In the genomic region with DNA sequence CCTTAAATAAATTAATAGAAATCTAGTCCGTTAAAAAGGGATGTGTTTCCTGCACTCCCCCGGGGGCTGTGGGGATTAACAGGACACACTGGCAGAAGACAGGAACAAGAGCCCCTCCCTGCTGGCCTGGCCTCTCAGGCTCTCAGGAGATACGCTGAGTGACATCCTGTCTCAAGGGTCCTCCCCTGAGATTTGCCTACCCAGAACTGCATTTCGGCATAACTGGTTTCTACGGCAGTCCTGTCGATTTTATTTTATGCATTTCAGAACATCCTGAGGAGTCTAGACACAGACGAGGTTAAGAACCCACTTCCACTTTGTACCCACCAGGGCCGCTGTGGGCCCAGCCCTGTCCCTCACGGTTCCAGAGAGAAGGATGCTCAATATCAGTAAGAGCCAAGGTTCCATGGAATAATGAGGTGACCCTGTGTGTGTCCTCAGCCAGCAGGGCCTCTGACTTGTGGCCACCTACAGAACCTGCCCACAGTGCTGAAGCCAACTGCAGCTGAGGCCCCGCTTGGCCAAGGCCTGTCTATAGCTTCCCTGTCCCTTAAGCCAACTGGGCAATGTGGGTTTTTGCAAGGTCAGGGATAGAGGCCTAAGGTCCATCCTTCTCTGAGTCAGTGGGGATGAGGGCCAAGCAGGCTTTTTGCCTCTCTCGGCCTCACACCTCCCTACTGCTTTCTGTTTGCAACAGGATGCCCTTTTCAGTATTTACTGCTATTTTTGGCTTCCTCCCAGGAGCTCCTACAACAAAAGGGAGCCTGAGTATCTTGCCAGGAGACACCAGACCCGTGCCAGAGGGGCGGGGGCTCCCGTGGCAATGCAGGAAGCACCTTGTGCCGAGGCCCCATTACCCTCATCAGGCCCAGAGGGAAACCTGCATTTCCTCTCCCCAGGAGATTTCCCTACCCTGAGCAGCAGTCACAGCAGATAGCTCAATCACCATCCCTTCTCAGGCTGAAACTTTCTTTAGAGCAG, we compare ENCODE assay signal across 8 cellular contexts. TPM values are rescaled to one million over a fixed set of nuclear protein-coding genes. Genes with fewer than 3 reads are reported as not detected.
DNase-seq lines count a peak whose midpoint lies in the region; ATAC-seq and TF ChIP-seq lines count a peak whose summit lies in the region.

No MANE protein-coding gene starts in this region.

- no peaks in the 10 kb centered on the region for H3K27me3 Mint-ChIP-seq in activated T-helper 1 cell treated with anti-CD3 and anti-CD28 coated beads, Interleukin-12 subunit alpha, Interleukin-12 subunit beta, Interleukin-2, Interleukin-4 antibody, amounts not matched to agents 30 ng/mL and 10 ng/mL and 1 ng/mL, durations not matched to agents 14 hours and 24 hours and 36 hours (ENCODE audit: insufficient read depth)

- H3K9me3 Mint-ChIP-seq in activated T-helper 1 cell treated with anti-CD3 and anti-CD28 coated beads, Interleukin-12 subunit alpha, Interleukin-12 subunit beta, Interleukin-2, Interleukin-4 antibody, amounts not matched to agents 30 ng/mL and 10 ng/mL and 1 ng/mL, durations not matched to agents 14 hours and 24 hours and 36 hours = no peaks in the 10 kb centered on the region

- 32 to 43% (median 36%) methylated on average over 14 to 15 of the region's 15 CpGs for WGBS in heart left ventricle, 4 donors

- H3K9ac ChIP-seq in subcutaneous abdominal adipose tissue (ENCODE audit: low read length in 5 of 5) = peak overlapping the region in 1 of 5 donors; percentile 20

- TF ChIP-seq POLR2A in heart left ventricle (IDR thresholded peaks at IDR 0.05) = no peak

- no peaks in the 10 kb centered on the region for H3K9me3 ChIP-seq in DOHH2 (ENCODE audit: control insufficient read depth, insufficient read depth, low read length)
- H3K9me3 ChIP-seq in heart left ventricle = no peaks in the 10 kb centered on the region
- no peaks in the 10 kb centered on the region for H3K9me3 ChIP-seq in subcutaneous abdominal adipose tissue (ENCODE audit: control insufficient read depth in 5 of 5, low read length in 5 of 5)

- H3K79me2 ChIP-seq in DOHH2 (ENCODE audit: control insufficient read depth, low read length) = peaks cover 3% of the 10 kb centered on the region; the same call in 1 of the 2 replicates

- H3K9me2 ChIP-seq in DOHH2 (replicated peaks; ENCODE audit: control insufficient read depth, low read length) = no peaks in the 10 kb centered on the region

- 0 out of 2 replicates have a peak, but pooled peaks cover 5% of the 10 kb centered on the region for H4K20me1 ChIP-seq in DOHH2 (ENCODE audit: control insufficient read depth, insufficient read depth, low read depth, low read length)

- ATAC-seq in heart left ventricle (peak; percentile 30 to 59 (median 46)), HG02870 (IDR thresholded peaks at IDR 0.05; ENCODE audit: unreplicated experiment) (no peak), HG03565 (IDR thresholded peaks at IDR 0.05; ENCODE audit: unreplicated experiment) (no peak)

- H3K4me3 Mint-ChIP-seq in activated T-helper 1 cell treated with anti-CD3 and anti-CD28 coated beads, Interleukin-12 subunit alpha, Interleukin-12 subunit beta, Interleukin-2, Interleukin-4 antibody, amounts not matched to agents 30 ng/mL and 10 ng/mL and 1 ng/mL, durations not matched to agents 14 hours and 24 hours and 36 hours = peak overlapping the region; percentile 62

- intact Hi-C loops in activated T-helper 1 cell treated with anti-CD3 and anti-CD28 coated beads, Interleukin-12 subunit alpha, Interleukin-12 subunit beta, Interleukin-2, Interleukin-4 antibody, amounts not matched to agents 30 ng/mL and 10 ng/mL and 1 ng/mL, durations not matched to agents 14 hours and 24 hours and 36 hours (cut with micrococcal nuclease) = loop anchor here (10.0 kb wide), 1 partner anchor 242 kb away; the partner anchor contains the start of gene ZBTB9
- intact Hi-C loops in heart left ventricle (cut with DNase I) = loop anchor here in 2 of 10 donors (2.0 kb wide), 2 partner anchors 62 to 106 kb away; no protein-coding TSS in a partner anchor

- peak overlapping the region; percentile 92 for H3K27ac Mint-ChIP-seq in activated T-helper 1 cell treated with anti-CD3 and anti-CD28 coated beads, Interleukin-12 subunit alpha, Interleukin-12 subunit beta, Interleukin-2, Interleukin-4 antibody, amounts not matched to agents 30 ng/mL and 10 ng/mL and 1 ng/mL, durations not matched to agents 14 hours and 24 hours and 36 hours

- H3K36me3 Mint-ChIP-seq in activated T-helper 1 cell treated with anti-CD3 and anti-CD28 coated beads, Interleukin-12 subunit alpha, Interleukin-12 subunit beta, Interleukin-2, Interleukin-4 antibody, amounts not matched to agents 30 ng/mL and 10 ng/mL and 1 ng/mL, durations not matched to agents 14 hours and 24 hours and 36 hours (ENCODE audit: low read depth) = peaks cover 38% of the 10 kb centered on the region

- H3K4me2 ChIP-seq in DOHH2 (ENCODE audit: low read length) = peak overlapping the region; percentile 46

- H3K27me3 ChIP-seq in DOHH2 (ENCODE audit: control insufficient read depth, low read length) (no peaks in the 10 kb centered on the region), heart left ventricle (no peaks in the 10 kb centered on the region), subcutaneous abdominal adipose tissue (ENCODE audit: control insufficient read depth in 5 of 5, insufficient read depth in 4 of 5, low read length in 5 of 5) (no peaks in the 10 kb centered on the region)

- peak; percentile 42 for DNase-seq in NCI-H1436 treated with DMSO at 0.1 percent for 48 hours (lab: John Stamatoyannopoulos, UW)
- DNase-seq in activated T-helper 1 cell treated with anti-CD3 and anti-CD28 coated beads, Interleukin-12 subunit alpha, Interleukin-12 subunit beta, Interleukin-2, Interleukin-4 antibody, amounts not matched to agents 30 ng/mL and 10 ng/mL and 1 ng/mL, durations not matched to agents 14 hours and 24 hours and 36 hours (ENCODE audit: low spot score) = peak; percentile 13
- peak; percentile 70 to 82 (median 78) for DNase-seq in heart left ventricle
- no peak for DNase-seq in stimulated activated CD4-positive, alpha-beta T cell treated with anti-CD3 and anti-CD28 coated beads, Interleukin-4, amount 100 ng/mL, for 1 hour

- TF ChIP-seq CTCF in DOHH2 (IDR thresholded peaks at IDR 0.05; ENCODE audit: low read depth, low read length, poor library complexity, severe bottlenecking) (no peak), heart left ventricle (IDR thresholded peaks at IDR 0.05) (no peak)

- H3F3A ChIP-seq in DOHH2 (ENCODE audit: control insufficient read depth, insufficient read depth) = peaks cover 35% of the 10 kb centered on the region

- H3K4me3 ChIP-seq in DOHH2 (ENCODE audit: low read length) = peak overlapping the region; percentile 24
- H3K4me3 ChIP-seq in heart left ventricle = no peak overlapping the region
- no peak overlapping the region for H3K4me3 ChIP-seq in subcutaneous abdominal adipose tissue (ENCODE audit: low read depth in 1 of 5, low read length in 5 of 5)

- peaks cover 79% of the 10 kb centered on the region for H3K4me1 ChIP-seq in DOHH2 (ENCODE audit: control insufficient read depth, low read length)
- peaks cover 15 to 89% (median 76%) of the 10 kb centered on the region in 12 donors for H3K4me1 ChIP-seq in heart left ventricle
- H3K4me1 ChIP-seq in subcutaneous abdominal adipose tissue (ENCODE audit: control insufficient read depth in 5 of 5, insufficient read depth in 5 of 5, low read length in 5 of 5) = peaks cover 3 to 69% (median 7%) of the 10 kb centered on the region in 5 donors

- H3K4me1 Mint-ChIP-seq in activated T-helper 1 cell treated with anti-CD3 and anti-CD28 coated beads, Interleukin-12 subunit alpha, Interleukin-12 subunit beta, Interleukin-2, Interleukin-4 antibody, amounts not matched to agents 30 ng/mL and 10 ng/mL and 1 ng/mL, durations not matched to agents 14 hours and 24 hours and 36 hours (ENCODE audit: low read depth) = peaks cover 65% of the 10 kb centered on the region

- peak overlapping the region; percentile 59 for H3K27ac ChIP-seq in DOHH2 (ENCODE audit: low read depth, low read length)
- H3K27ac ChIP-seq in heart left ventricle = peak overlapping the region; percentile 48 to 94 (median 82)
- peak overlapping the region; percentile 57 for H3K27ac ChIP-seq in subcutaneous abdominal adipose tissue (ENCODE audit: low read depth, low read length)

- H3K36me3 ChIP-seq in DOHH2 (ENCODE audit: control insufficient read depth, low read length) (peaks cover 96% of the 10 kb centered on the region), heart left ventricle (peaks cover 0 to 64% (median 21%) of the 10 kb centered on the region in 9 donors), subcutaneous abdominal adipose tissue (ENCODE audit: control insufficient read depth in 5 of 5, insufficient read depth in 5 of 5, low read length in 5 of 5) (peaks cover 0 to 64% (median 40%) of the 10 kb centered on the region in 5 donors)

RNA-seq across cellular contexts. Expression of gene UQCC2, which starts 14.7 kb away (rescaled TPM):
- total RNA-seq in activated T-helper 1 cell treated with anti-CD3 and anti-CD28 coated beads, Interleukin-12 subunit alpha, Interleukin-12 subunit beta, Interleukin-2, Interleukin-4 antibody, amounts not matched to agents 30 ng/mL and 10 ng/mL and 1 ng/mL, durations not matched to agents 14 hours and 24 hours and 36 hours = 123 and 139 TPM in 2 replicates
- total RNA-seq in heart left ventricle = 100 to 1,000 TPM in 8 of 9 donors, 10 to 100 TPM in 1; 88.5 to 298 (median 195) TPM
- polyA plus RNA-seq in heart left ventricle = 100 to 1,000 TPM; 123 to 496 TPM

RNA-seq across cellular contexts. Expression of gene IP6K3, which starts 49.9 kb away (rescaled TPM):
- total RNA-seq in activated T-helper 1 cell treated with anti-CD3 and anti-CD28 coated beads, Interleukin-12 subunit alpha, Interleukin-12 subunit beta, Interleukin-2, Interleukin-4 antibody, amounts not matched to agents 30 ng/mL and 10 ng/mL and 1 ng/mL, durations not matched to agents 14 hours and 24 hours and 36 hours = not detected in 2 replicates
- 10 to 100 TPM; 11.7 to 72.4 (median 30.8) TPM for total RNA-seq in heart left ventricle
- polyA plus RNA-seq in heart left ventricle = 10 to 100 TPM; 16.9 to 59.2 TPM

Comparison
In these comparisons a context has a peak if more than half of its experiments do, and no peak if none do; other contexts are left out.
1. ATAC-seq: peak in heart left ventricle (4 of 4); none in HG02870 (single experiment) and HG03565 (single experiment).
2. RNA of gene IP6K3, which starts 49.9 kb away (total RNA-seq): 11.7 to 72.4 TPM in heart left ventricle; not detected in activated T-helper 1 cell treated with anti-CD3 and anti-CD28 coated beads, Interleukin-12 subunit alpha, Interleukin-12 subunit beta, Interleukin-2, Interleukin-4 antibody, amounts not matched to agents 30 ng/mL and 10 ng/mL and 1 ng/mL, durations not matched to agents 14 hours and 24 hours and 36 hours; every median in the first group is over 10 times any median in the second.
3. Peak in every context shown above with its lines, with median percentiles within 50 percentile points of each other: H3K27ac ChIP-seq.